Comparison of ENCODE assay signal across 17 cellular contexts in the genomic region with DNA sequence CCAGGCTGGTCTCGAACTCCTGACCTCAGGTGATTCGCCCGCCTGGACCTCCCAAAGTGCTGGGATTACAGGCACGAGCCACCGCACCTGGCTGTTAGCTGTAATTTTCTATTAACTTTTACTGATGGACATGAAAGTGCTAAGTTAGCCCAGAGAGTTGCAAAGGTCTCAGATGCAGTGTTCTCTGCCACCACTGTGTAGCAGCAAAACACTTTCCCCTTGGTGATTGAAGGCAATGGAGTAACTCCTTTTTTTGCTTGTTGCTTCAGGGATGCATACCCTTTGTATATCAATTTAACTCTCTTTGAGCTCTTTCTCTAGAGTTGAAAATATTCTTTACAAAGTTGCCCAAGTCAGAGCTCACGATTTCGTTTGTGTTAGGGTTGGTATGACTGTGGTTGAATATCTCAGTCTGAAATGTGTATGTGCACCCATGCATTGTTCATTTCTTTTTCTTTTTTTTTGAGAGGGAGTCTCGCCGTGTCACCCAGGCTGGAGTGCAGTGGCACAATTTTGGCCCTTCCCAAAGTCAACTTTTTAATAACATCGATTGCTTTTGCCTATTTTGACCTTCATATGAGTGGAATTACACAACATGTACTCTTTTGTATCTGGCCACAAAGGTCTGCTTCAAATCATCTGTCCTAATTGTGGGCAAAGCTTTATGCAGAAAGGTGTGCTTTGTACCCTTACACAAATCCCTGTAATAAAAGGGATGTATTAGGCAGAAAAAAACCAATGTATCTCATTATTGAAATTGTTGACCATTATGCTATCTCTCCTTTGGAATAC. TPM values are rescaled to one million over a fixed set of nuclear protein-coding genes. Genes with fewer than 3 reads are reported as not detected.
DNase-seq lines count a peak whose midpoint lies in the region; ATAC-seq, FAIRE-seq and TF ChIP-seq lines count a peak whose summit lies in the region.
"Had no signal": no experiment of that assay in that cellular context is flagged by ENCODE, and none has a peak within 500 bp of the region (broad histone marks: within the 10 kb centered on the region; RNA-seq: fewer than 3 reads in every experiment).

No MANE protein-coding gene starts in this region.

- no TSS peak for BruUV-seq in GM12878 (replicated peaks; lab: Mats Ljungman, UMichigan)

- no peaks in the 10 kb centered on the region for H3K27me3 ChIP-seq in Karpas-422 (ENCODE audit: low read length)
- no peaks in the 10 kb centered on the region for H3K27me3 ChIP-seq in GM12878 (replicated peaks in 1 of 2; ENCODE audit: control insufficient read depth in 2 of 2, insufficient read depth in 2 of 2, low read length in 1 of 2)
- H3K27me3 ChIP-seq in aorta (ENCODE audit: control insufficient read depth in 1 of 2, insufficient read depth in 2 of 2, low read length in 1 of 2) = no peaks in the 10 kb centered on the region
- H3K27me3 ChIP-seq in naive thymus-derived CD4-positive, alpha-beta T cell (ENCODE audit: control insufficient read depth in 2 of 2, insufficient read depth in 2 of 2, low read length in 2 of 2) = no peaks in the 10 kb centered on the region
- H3K27me3 ChIP-seq: spleen had no signal

- peak overlapping the region in 1 of 9 donors; percentile 66 for H3K27ac Mint-ChIP-seq in naive thymus-derived CD4-positive, alpha-beta T cell
- H3K27ac Mint-ChIP-seq: activated naive CD4-positive, alpha-beta T cell treated with anti-CD3 and anti-CD28 coated beads, Interleukin-2, amount 50 U/mL, for 72 hours had no signal

- SMC1A ChIA-PET in GM12878 (lab: Charles Lee; ENCODE audit: uncharacterized antibody, unreplicated experiment) = interaction anchor here (1.2 to 2.1 kb wide), 2 partner anchors 14 to 16 kb away, joined by 3 to 4 read pairs; no protein-coding TSS in a partner anchor

- H3K27ac ChIP-seq in Karpas-422 (ENCODE audit: low read length) = no peak overlapping the region
- H3K27ac ChIP-seq in GM12878 (ENCODE audit: control insufficient read depth, insufficient read depth) = no peak overlapping the region
- no peak overlapping the region for H3K27ac ChIP-seq in aorta (ENCODE audit: low read depth in 1 of 2, low read length in 2 of 2)
- no peak overlapping the region for H3K27ac ChIP-seq in naive thymus-derived CD4-positive, alpha-beta T cell (ENCODE audit: low read depth, low read length)
- H3K27ac ChIP-seq: coronary artery, HL-60, spleen had no signal

- H3K9ac ChIP-seq in Karpas-422 (ENCODE audit: low read length) (no peak overlapping the region), GM12878 (ENCODE audit: control insufficient read depth, insufficient read depth, low read length) (no peak overlapping the region)

- intact Hi-C loops in GM12878 (cut with micrococcal nuclease; ENCODE audit: unreplicated experiment) = loop anchor here (10.0 kb wide), 1 partner anchor 295 kb away; no protein-coding TSS in a partner anchor
- intact Hi-C loops in aorta (cut with DNase I) = no loop called here
- intact Hi-C loops in naive thymus-derived CD4-positive, alpha-beta T cell (cut with micrococcal nuclease) = loop anchor here in 1 of 2 donors (10.0 kb wide), 1 partner anchor 85 kb away; no protein-coding TSS in a partner anchor

- peaks cover 35% of the 10 kb centered on the region for H3K79me2 ChIP-seq in Karpas-422 (ENCODE audit: low read length)
- H3K79me2 ChIP-seq in GM12878 (ENCODE audit: control insufficient read depth, insufficient read depth, low read length) = no peaks in the 10 kb centered on the region

- TF ChIP-seq EP300 in GM12878 (IDR thresholded peaks at IDR 0.05; ENCODE audit: borderline replicate concordance in 1 of 2, control insufficient read depth in 1 of 2, low read depth in 2 of 2, low read length in 2 of 2) = no peak

- peaks cover 9% of the 10 kb centered on the region for H3K4me1 ChIP-seq in Karpas-422 (ENCODE audit: low read length)
- no peaks in the 10 kb centered on the region for H3K4me1 ChIP-seq in GM12878 (ENCODE audit: control insufficient read depth, insufficient read depth, low read length)
- no peaks in the 10 kb centered on the region for H3K4me1 ChIP-seq in aorta (ENCODE audit: control insufficient read depth in 1 of 2, insufficient read depth in 2 of 2, low read length in 2 of 2)
- no peaks in the 10 kb centered on the region for H3K4me1 ChIP-seq in naive thymus-derived CD4-positive, alpha-beta T cell (ENCODE audit: control insufficient read depth in 2 of 2, insufficient read depth in 2 of 2, low read length in 2 of 2)
- H3K4me1 ChIP-seq: spleen had no signal

- no peak for FAIRE-seq in GM12878 (lab: Jason Lieb, UNC)

- H3K36me3 ChIP-seq in Karpas-422 (ENCODE audit: insufficient read depth, low read length) (peaks cover 82% of the 10 kb centered on the region), GM12878 (ENCODE audit: control insufficient read depth in 2 of 2, insufficient read depth in 2 of 2, low read length in 1 of 2) (peaks cover 13 to 51% of the 10 kb centered on the region in 2 experiments), aorta (ENCODE audit: control insufficient read depth in 1 of 2, insufficient read depth in 2 of 2, low read length in 1 of 2) (peaks cover 0 to 1% of the 10 kb centered on the region in 2 donors)
- H3K36me3 ChIP-seq in naive thymus-derived CD4-positive, alpha-beta T cell (ENCODE audit: control insufficient read depth in 2 of 3, insufficient read depth in 3 of 3, low read length in 3 of 3) = peaks cover 13 to 70% (median 19%) of the 10 kb centered on the region in 3 experiments

- peak; percentile 18 to 46 (median 35); a peak in 4 of 6 replicates for TF ChIP-seq CTCF in GM12878 (IDR thresholded peaks at IDR 0.05 in 2 of 3, conservative IDR thresholded peaks at IDR 0.05 in 1 of 3; ENCODE audit: control insufficient read depth in 2 of 3, extremely low read depth in 1 of 3, insufficient read depth in 1 of 3, low read depth in 3 of 3, low read length in 3 of 3)

- H3K4me2 ChIP-seq in Karpas-422 (ENCODE audit: low read depth, low read length, poor library complexity, severe bottlenecking) = no peak overlapping the region
- no peak overlapping the region for H3K4me2 ChIP-seq in GM12878 (ENCODE audit: control insufficient read depth, insufficient read depth)

- no peaks in the 10 kb centered on the region for H3K27me3 Mint-ChIP-seq in naive thymus-derived CD4-positive, alpha-beta T cell

- DNase-seq in Daoy (ENCODE audit: low read depth) (peak; percentile 55), Karpas-422 (peak; percentile 59), GM12878 (ENCODE audit: low read depth, low spot score) (no peak), left lobe of liver (ENCODE audit: low spot score) (no peak), aorta (no peak)
- no peak for DNase-seq in naive thymus-derived CD4-positive, alpha-beta T cell
- DNase-seq: foreskin fibroblast, islet precursor cell, MM.1S, NCI-H446 treated with DMSO at 0.1 percent for 48 hours, spleen had no signal

- H2AFZ ChIP-seq in Karpas-422 (ENCODE audit: low read length) (no peak overlapping the region), GM12878 (ENCODE audit: control insufficient read depth, low read depth, low read length) (no peak overlapping the region)

- in situ Hi-C loops in GM12878 (cut with MboI) = no loop called here

- TF ChIP-seq RAD21 in GM12878 (IDR thresholded peaks at IDR 0.05; ENCODE audit: insufficient read depth, low read depth, low read length) = no peak

- H3K4me3 Mint-ChIP-seq in naive thymus-derived CD4-positive, alpha-beta T cell = no peak overlapping the region

- H3K9me2 ChIP-seq in Karpas-422 (replicated peaks; ENCODE audit: insufficient read depth, low read length) = no peaks in the 10 kb centered on the region

- POLR2A ChIA-PET in GM12878 (lab: Charles Lee) = no interaction called here
- POLR2A ChIA-PET in naive thymus-derived CD4-positive, alpha-beta T cell (lab: Charles Lee) = no interaction called here

- RAD21 ChIA-PET in GM12878 (lab: Charles Lee; ENCODE audit: unreplicated experiment) = no interaction called here

- CTCF ChIA-PET in GM12878 (lab: Yijun Ruan, JAX) = interaction anchor here (0.9 kb wide), 1 partner anchor 10 kb away, joined by 4 read pairs; no protein-coding TSS in a partner anchor
- CTCF ChIA-PET in naive thymus-derived CD4-positive, alpha-beta T cell (lab: Charles Lee) = interaction anchor here (0.6 kb wide), 1 partner anchor 627 kb away, joined by 3 read pairs; no protein-coding TSS in a partner anchor

- ATAC-seq in GM12878 (no peak), left lobe of liver (peak; percentile 84), aorta (ENCODE audit: low FRiP score) (no peak), HG03442 (IDR thresholded peaks at IDR 0.05; ENCODE audit: unreplicated experiment) (no peak), GM21529 (IDR thresholded peaks at IDR 0.05; ENCODE audit: unreplicated experiment) (no peak)
- ATAC-seq in naive thymus-derived CD4-positive, alpha-beta T cell = no peak
- ATAC-seq: Right ventricle myocardium inferior had no signal

- H3K36me3 Mint-ChIP-seq in naive thymus-derived CD4-positive, alpha-beta T cell = peaks cover 10 to 74% (median 47%) of the 10 kb centered on the region in 5 donors

- TF ChIP-seq POLR2A in GM12878 (IDR thresholded peaks at IDR 0.05; ENCODE audit: low read depth, low read length) = no peak

- H3K9me3 Mint-ChIP-seq in naive thymus-derived CD4-positive, alpha-beta T cell = peaks cover 0 to 14% (median 4%) of the 10 kb centered on the region in 11 donors

- H3K4me1 Mint-ChIP-seq in naive thymus-derived CD4-positive, alpha-beta T cell = peaks cover 0 to 4% (median 0%) of the 10 kb centered on the region in 7 donors

- H3K4me3 ChIP-seq in Karpas-422 (ENCODE audit: low read length) (no peak overlapping the region), GM12878 (no peak overlapping the region), aorta (ENCODE audit: low read length in 2 of 2) (no peak overlapping the region)
- no peak overlapping the region for H3K4me3 ChIP-seq in naive thymus-derived CD4-positive, alpha-beta T cell (ENCODE audit: low read length)
- H3K4me3 ChIP-seq: coronary artery, spleen had no signal

- WGBS in GM12878 (ENCODE audit: insufficient coverage, insufficient replicate concordance, low lambda C conversion rate, missing lambda C conversion rate) = 97% methylated on average over 10 of the region's 10 CpGs
- 92 to 93% methylated on average over 10 of the region's 10 CpGs for WGBS in aorta, 2 donors

- H3K9me3 ChIP-seq in Karpas-422 (ENCODE audit: low read length) = no peaks in the 10 kb centered on the region
- peaks cover 2% of the 10 kb centered on the region; the same call in 2 of the 3 replicates for H3K9me3 ChIP-seq in GM12878 (replicated peaks; ENCODE audit: control insufficient read depth, insufficient read depth, low read length)
- H3K9me3 ChIP-seq in aorta (ENCODE audit: control insufficient read depth, low read length) = no peaks in the 10 kb centered on the region
- no peaks in the 10 kb centered on the region for H3K9me3 ChIP-seq in naive thymus-derived CD4-positive, alpha-beta T cell (ENCODE audit: control insufficient read depth in 2 of 3, low read length in 3 of 3)

- H4K20me1 ChIP-seq in Karpas-422 (ENCODE audit: insufficient read depth, low read depth, low read length) = no peaks in the 10 kb centered on the region
- H4K20me1 ChIP-seq in GM12878 (ENCODE audit: control insufficient read depth, insufficient read depth) = no peaks in the 10 kb centered on the region

RNA-seq across cellular contexts. Expression of gene GTF2I, which starts 52.6 kb away (rescaled TPM):
- total RNA-seq in Daoy (2014; rRNA removed; shearing (Covaris generic)) = 79.9 and 82.6 TPM in 2 replicates
- total RNA-seq in Karpas-422 (2014; rRNA removed; shearing (Covaris generic); ENCODE audit: low replicate concordance) = 130 and 176 TPM in 2 replicates
- 954 and 1,033 TPM in 2 replicates for total RNA-seq in GM12878 (2013; cell fraction: nucleolus; rRNA removed)
- total RNA-seq in GM12878 (2014; rRNA removed) = 86.8 and 91.0 TPM in 2 replicates
- 92.6 and 94.3 TPM in 2 replicates for total RNA-seq in GM12878 (2014; rRNA removed; fragmentation: Illumina TruSeq; extraction: Trizol)
- 161 and 172 TPM in 2 replicates for total RNA-seq in GM12878 (2021)
- polyA plus RNA-seq in GM12878 (2011; ENCODE audit: low read depth) = 56.9 TPM
- 99.5 and 103 TPM in 2 replicates for polyA plus RNA-seq in GM12878 (2011; rRNA removed)
- 51.8 and 65.7 TPM in 2 replicates for polyA plus RNA-seq in GM12878 (2011; cell fraction: cytosol; rRNA removed)
- polyA plus RNA-seq in GM12878 (2011; cell fraction: nucleus; rRNA removed) = 216 and 249 TPM in 2 replicates
- 70.6 and 91.5 TPM in 2 replicates for polyA plus RNA-seq in GM12878 (2012)
- polyA plus RNA-seq in GM12878 (2014; fragmentation: Illumina TruSeq; extraction: Trizol) = 114 and 142 TPM in 2 replicates
- 1 to 10 TPM; 6.7 to 8.8 TPM for polyA plus RNA-seq in GM12878 (2014; fragmentation: Nextera tagmentation; extraction: Ambion mirVana)
- polyA plus RNA-seq in GM12878 (2014; rRNA removed) = 80.9 and 115 TPM in 2 replicates
- 100 to 1,000 TPM; 144 to 156 TPM for polyA plus RNA-seq in GM12878 (2016; fragmentation: Nextera tagmentation; extraction: Ambion mirVana)
- polyA minus RNA-seq in GM12878 (2011; rRNA and poly(A)+ RNA removed) = 54.3 and 73.6 TPM in 2 replicates
- 43.3 and 62.4 TPM in 2 replicates for polyA minus RNA-seq in GM12878 (2011; cell fraction: cytosol; rRNA and poly(A)+ RNA removed)
- polyA minus RNA-seq in GM12878 (2011; cell fraction: nucleus; rRNA and poly(A)+ RNA removed) = 91.3 and 179 TPM in 2 replicates
- 119 TPM for total RNA-seq in left lobe of liver
- 100 to 1,000 TPM; 132 to 198 TPM for total RNA-seq in aorta
- polyA plus RNA-seq in aorta = 10 to 100 TPM; 22.7 to 46.3 TPM
- total RNA-seq in naive thymus-derived CD4-positive, alpha-beta T cell = 100 to 1,000 TPM; 135 to 177 (median 167) TPM
- polyA plus RNA-seq in naive thymus-derived CD4-positive, alpha-beta T cell = 10 to 100 TPM; 51.1 to 65.4 TPM

Comparison
In these comparisons a context has a peak if more than half of its experiments do, and no peak if none do; other contexts are left out.
1. DNase-seq: peak in Daoy (single experiment) and Karpas-422 (single experiment); none in GM12878 (single experiment), left lobe of liver (single experiment), aorta (0 of 2) and naive thymus-derived CD4-positive, alpha-beta T cell (0 of 9).